Comparison of ENCODE assay signal across 9 cellular contexts in genomic region chr12:50923361-50924130, GRCh38. TPM values are rescaled to one million over a fixed set of nuclear protein-coding genes. Genes with fewer than 3 reads are reported as not detected.
DNase-seq lines count a peak whose midpoint lies in the region; ATAC-seq and TF ChIP-seq lines count a peak whose summit lies in the region.
"Had no signal": no experiment of that assay in that cellular context is flagged by ENCODE, and none has a peak within 500 bp of the region (broad histone marks: within the 10 kb centered on the region; RNA-seq: fewer than 3 reads in every experiment).

No MANE protein-coding gene starts in this region.

- no peaks in the 10 kb centered on the region for H3K36me3 Mint-ChIP-seq in natural killer cell

- intact Hi-C loops in natural killer cell (cut with micrococcal nuclease), result loop anchor here (10.0 kb wide), 1 partner anchor 101 kb away; the partner anchor contains the start of gene SLC11A2

- no peak overlapping the region for H3K4me3 ChIP-seq in AG10803 (ENCODE audit: low read length)

- no peaks in the 10 kb centered on the region for H3K9me3 Mint-ChIP-seq in natural killer cell

- peaks cover 56 to 60% of the 10 kb centered on the region in 2 donors for H3K4me1 Mint-ChIP-seq in natural killer cell

- H3K4me3 Mint-ChIP-seq in natural killer cell, result peak overlapping the region; percentile 96

- no peaks in the 10 kb centered on the region for H3K27me3 Mint-ChIP-seq in natural killer cell (ENCODE audit: low read depth in 2 of 2)

- DNase-seq in AG10803 (ENCODE audit: low read depth), result peak; percentile 15
- DNase-seq in LHCN-M2 (ENCODE audit: low read depth), result peak; percentile 45
- DNase-seq in natural killer cell, result no peak
- DNase-seq in activated gamma-delta T cell treated with Interleukin-2 at 50 U/mL for 16 hours, result no peak
- no peak for DNase-seq in NCI-H128 (lab: John Stamatoyannopoulos, UW; ENCODE audit: unreplicated experiment)
- no peak for DNase-seq in activated effector memory CD4-positive, alpha-beta T cell treated with Interleukin-2 at 50 U/mL for 16 hours

- TF ChIP-seq CTCF in AG10803 (conservative IDR thresholded peaks at IDR 0.05; ENCODE audit: low read length) (no peak), natural killer cell (IDR thresholded peaks at IDR 0.05) (no peak)

- no peak for ATAC-seq in natural killer cell
- no peak for ATAC-seq in GM18858 (IDR thresholded peaks at IDR 0.05; ENCODE audit: unreplicated experiment)

- peak overlapping the region; percentile 92 to 95 for H3K27ac Mint-ChIP-seq in natural killer cell

- peak overlapping the region; percentile 95 for H3K27ac ChIP-seq in cingulate gyrus (ENCODE audit: low read depth, low read length)

RNA-seq across cellular contexts. Expression of gene HIGD1C, which starts 28.8 kb away (rescaled TPM):
- total RNA-seq in LHCN-M2 (2014; rRNA removed) (not detected in 2 replicates), natural killer cell (not detected)
- polyA plus RNA-seq in LHCN-M2 (2012), result not detected
- total RNA-seq: RPMI7951 had no signal

Comparison
In these comparisons a context has a peak if more than half of its experiments do, and no peak if none do; other contexts are left out.
1. DNase-seq: peak in AG10803 (single experiment) and LHCN-M2 (single experiment); none in natural killer cell (single experiment), activated gamma-delta T cell treated with Interleukin-2 at 50 U/mL for 16 hours (single experiment), NCI-H128 (single experiment) and activated effector memory CD4-positive, alpha-beta T cell treated with Interleukin-2 at 50 U/mL for 16 hours (single experiment).